ENCODE assay signal across 9 cellular contexts in the genomic region with DNA sequence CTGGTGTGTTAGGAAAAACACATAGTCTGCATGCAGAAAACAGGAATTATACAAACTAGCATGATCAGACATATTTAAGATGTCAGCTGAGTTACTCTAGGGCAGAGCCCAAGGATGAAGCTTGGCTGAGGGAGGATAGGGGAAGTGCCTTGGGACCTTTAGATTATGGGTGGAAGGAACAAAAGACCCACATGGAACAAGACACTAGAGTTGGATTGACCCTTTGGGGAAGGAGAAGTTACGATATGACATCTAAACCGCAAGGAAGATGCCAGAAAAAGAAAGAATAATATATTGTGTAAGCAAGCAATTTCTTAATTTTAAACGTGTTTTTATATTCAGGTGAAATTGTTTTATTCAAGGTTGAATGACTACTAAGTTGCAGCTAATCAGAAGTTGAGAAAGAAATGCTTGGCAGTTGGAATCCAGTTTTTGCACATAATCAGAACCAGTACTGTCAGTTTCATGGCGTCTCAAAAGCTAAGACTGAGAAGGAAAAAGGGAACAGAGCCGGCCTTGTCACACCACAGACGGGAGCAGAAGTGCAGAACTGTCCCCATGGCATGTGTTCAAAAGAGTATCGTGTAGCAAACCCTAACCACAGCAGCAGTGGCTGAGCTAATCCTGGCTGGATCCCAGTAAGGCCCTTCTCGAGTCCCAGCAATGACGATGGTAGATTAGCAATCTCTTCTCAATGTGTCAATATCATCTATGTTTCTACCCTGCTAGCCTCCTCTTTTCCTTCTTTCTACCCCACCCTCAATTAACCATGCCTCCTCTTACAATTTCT. TPM values are rescaled to one million over a fixed set of nuclear protein-coding genes. Genes with fewer than 3 reads are reported as not detected.
DNase-seq lines count a peak whose midpoint lies in the region; ATAC-seq and TF ChIP-seq lines count a peak whose summit lies in the region.
"Had no signal": no experiment of that assay in that cellular context is flagged by ENCODE, and none has a peak within 500 bp of the region (broad histone marks: within the 10 kb centered on the region; RNA-seq: fewer than 3 reads in every experiment).

No MANE protein-coding gene starts in this region.

- no peaks in the 10 kb centered on the region for H3K36me3 Mint-ChIP-seq in CD8-positive, alpha-beta memory T cell

- no peaks in the 10 kb centered on the region for H3K36me3 ChIP-seq in CD8-positive, alpha-beta memory T cell (ENCODE audit: insufficient read depth, low read length)

- H3K27me3 Mint-ChIP-seq in CD8-positive, alpha-beta memory T cell: no peaks in the 10 kb centered on the region

- no peak overlapping the region for H3K4me3 Mint-ChIP-seq in CD8-positive, alpha-beta memory T cell

- peaks cover 7% of the 10 kb centered on the region for H3K4me1 ChIP-seq in CD8-positive, alpha-beta memory T cell (ENCODE audit: insufficient read depth, low read length)

- H3K4me1 Mint-ChIP-seq in CD8-positive, alpha-beta memory T cell: peaks cover 19 to 32% (median 20%) of the 10 kb centered on the region in 3 donors

- H3K4me3 ChIP-seq in CD8-positive, alpha-beta memory T cell (ENCODE audit: low read length): no peak overlapping the region

- DNase-seq in GM04504 (ENCODE audit: low read depth) (peak; percentile 32), RPMI8226 (peak; percentile 56), globus pallidus (ENCODE audit: low spot score) (peak; percentile 78), sciatic nerve (ENCODE audit: low spot score) (peak; percentile 77), HEK293T (ENCODE audit: extremely low spot score) (no peak), posterior vena cava (ENCODE audit: low spot score) (no peak)
- DNase-seq in CD8-positive, alpha-beta memory T cell: no peak
- DNase-seq: DMS79 had no signal

- ATAC-seq in sciatic nerve (peak; percentile 87), HG02759 (IDR thresholded peaks at IDR 0.05; ENCODE audit: unreplicated experiment) (no peak)

- H3K9me3 ChIP-seq in CD8-positive, alpha-beta memory T cell (ENCODE audit: low read length): no peaks in the 10 kb centered on the region

- H3K27ac ChIP-seq in CD8-positive, alpha-beta memory T cell (ENCODE audit: low read depth, low read length): no peak overlapping the region

- no peak overlapping the region for H3K27ac Mint-ChIP-seq in CD8-positive, alpha-beta memory T cell

- no peaks in the 10 kb centered on the region for H3K9me3 Mint-ChIP-seq in CD8-positive, alpha-beta memory T cell

- intact Hi-C loops in sciatic nerve (cut with DNase I): no loop called here
- intact Hi-C loops in posterior vena cava (cut with DNase I): loop anchor here in 1 of 2 donors (5.0 kb wide), 1 partner anchor 249 kb away; no protein-coding TSS in a partner anchor

- POLR2A ChIA-PET in HEK293T (lab: Yijun Ruan, JAX): no interaction called here
- POLR2A ChIA-PET in CD8-positive, alpha-beta memory T cell (lab: Charles Lee): interaction anchor here (0.6 kb wide), 1 partner anchor 348 kb away, joined by 3 read pairs; no protein-coding TSS in a partner anchor

- CTCF ChIA-PET in HEK293T (lab: Yijun Ruan, JAX): interaction anchor here (1.1 to 1.9 kb wide), 2 partner anchors 163 to 204 kb away, joined by 3 to 7 read pairs; no protein-coding TSS in a partner anchor
- CTCF ChIA-PET in CD8-positive, alpha-beta memory T cell (lab: Charles Lee): interaction anchor here (0.9 to 4.2 kb wide), 10 partner anchors 9 to 427 kb away, joined by 3 to 33 read pairs (median 6); a partner anchor contains a TSS

- no peaks in the 10 kb centered on the region for H3K27me3 ChIP-seq in CD8-positive, alpha-beta memory T cell (ENCODE audit: insufficient read depth, low read length, poor library complexity, severe bottlenecking)

TF ChIP-seq in HEK293T, 16 proteins besides CTCF, POLR2A, EP300 and RAD21:
- TF ChIP-seq FOXK2 (IDR thresholded peaks at IDR 0.05): no peak
- TF ChIP-seq, protein P1, sequence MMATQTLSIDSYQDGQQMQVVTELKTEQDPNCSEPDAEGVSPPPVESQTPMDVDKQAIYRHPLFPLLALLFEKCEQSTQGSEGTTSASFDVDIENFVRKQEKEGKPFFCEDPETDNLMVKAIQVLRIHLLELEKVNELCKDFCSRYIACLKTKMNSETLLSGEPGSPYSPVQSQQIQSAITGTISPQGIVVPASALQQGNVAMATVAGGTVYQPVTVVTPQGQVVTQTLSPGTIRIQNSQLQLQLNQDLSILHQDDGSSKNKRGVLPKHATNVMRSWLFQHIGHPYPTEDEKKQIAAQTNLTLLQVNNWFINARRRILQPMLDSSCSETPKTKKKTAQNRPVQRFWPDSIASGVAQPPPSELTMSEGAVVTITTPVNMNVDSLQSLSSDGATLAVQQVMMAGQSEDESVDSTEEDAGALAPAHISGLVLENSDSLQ (IDR thresholded peaks at IDR 0.05): no peak
- TF ChIP-seq BHLHE40 (IDR thresholded peaks at IDR 0.05; ENCODE audit: borderline replicate concordance): no peak
- TF ChIP-seq NFRKB (IDR thresholded peaks at IDR 0.05): no peak
- no peak for TF ChIP-seq FOXM1 (IDR thresholded peaks at IDR 0.05; ENCODE audit: borderline replicate concordance)
- no peak for TF ChIP-seq ARNT (IDR thresholded peaks at IDR 0.05)
- TF ChIP-seq SP1 (IDR thresholded peaks at IDR 0.05): no peak
- no peak for TF ChIP-seq SUZ12 (IDR thresholded peaks at IDR 0.05)
TF ChIP-seq in HEK293T: peak in this region for 0.

RNA-seq across cellular contexts. Expression of a gene that starts 31.2 kb away (rescaled TPM):
- total RNA-seq in sciatic nerve (43.3 TPM), posterior vena cava (10 to 100 TPM; 26.7 to 31.3 TPM)
- 10 to 100 TPM; 23.4 to 26.4 TPM for total RNA-seq in CD8-positive, alpha-beta memory T cell
- polyA plus RNA-seq in CD8-positive, alpha-beta memory T cell: 85.3 TPM

Comparison
In these comparisons a context has a peak if more than half of its experiments do, and no peak if none do; other contexts are left out.
1. DNase-seq: peak in GM04504 (single experiment), RPMI8226 (single experiment), globus pallidus (single experiment) and sciatic nerve (single experiment); none in HEK293T (single experiment), posterior vena cava (single experiment) and CD8-positive, alpha-beta memory T cell (0 of 5).